ENCODE assay signal across 23 cellular contexts in the genomic region with DNA sequence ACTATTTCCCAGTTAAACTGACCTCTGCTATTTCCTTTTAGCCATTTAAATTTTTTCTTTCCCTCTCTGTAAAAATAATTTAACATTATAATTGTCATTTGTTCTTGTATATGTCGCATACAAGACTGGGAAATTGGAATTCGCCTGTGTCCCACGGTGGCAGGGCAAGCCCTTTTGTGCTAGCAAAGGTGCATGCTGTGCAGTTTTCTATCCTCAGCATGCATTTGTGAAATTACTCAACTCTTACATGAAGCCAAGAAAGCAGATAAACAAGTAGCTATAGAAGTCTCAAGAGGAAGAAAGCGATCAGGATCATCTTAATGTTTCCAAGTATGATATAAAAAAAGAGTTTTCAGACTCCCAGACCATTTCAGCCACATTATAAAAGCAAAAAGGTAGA.
DNase-seq lines count a peak whose midpoint lies in the region; ATAC-seq and TF ChIP-seq lines count a peak whose summit lies in the region.
"Had no signal": no experiment of that assay in that cellular context is flagged by ENCODE, and none has a peak within 500 bp of the region (broad histone marks: within the 10 kb centered on the region; RNA-seq: fewer than 3 reads in every experiment).

No MANE protein-coding gene starts in this region.

- H3K4me1 Mint-ChIP-seq in endodermal cell (no peaks in the 10 kb centered on the region), T-helper 17 cell (no peaks in the 10 kb centered on the region)
- no peaks in the 10 kb centered on the region for H3K4me1 Mint-ChIP-seq in activated T-cell treated with anti-CD3 and anti-CD28 coated beads, Interleukin-2, amount 50 U/mL, for 72 hours (ENCODE audit: low read depth)
- H3K4me1 Mint-ChIP-seq: B cell had no signal

- H3K27ac Mint-ChIP-seq in endodermal cell (no peak overlapping the region), T-helper 17 cell (no peak overlapping the region)
- H3K27ac Mint-ChIP-seq in activated T-cell treated with anti-CD3 and anti-CD28 coated beads, Interleukin-2, amount 50 U/mL, for 72 hours: no peak overlapping the region
- H3K27ac Mint-ChIP-seq: B cell; CD8-positive, alpha-beta T cell had no signal

- H3K27me3 ChIP-seq in OCI-LY3 (ENCODE audit: low read depth, low read length) (no peaks in the 10 kb centered on the region), endodermal cell (ENCODE audit: control insufficient read depth, insufficient read depth, low read length, poor library complexity, severe bottlenecking) (peaks cover 19% of the 10 kb centered on the region), parathyroid adenoma (ENCODE audit: control insufficient read depth, insufficient read depth, low read length) (no peaks in the 10 kb centered on the region)

- H3K36me3 Mint-ChIP-seq in endodermal cell (ENCODE audit: low read depth) (peaks cover 8% of the 10 kb centered on the region), T-helper 17 cell (ENCODE audit: low read depth) (no peaks in the 10 kb centered on the region)
- H3K36me3 Mint-ChIP-seq in activated T-cell treated with anti-CD3 and anti-CD28 coated beads, Interleukin-2, amount 50 U/mL, for 72 hours (ENCODE audit: insufficient read depth in 2 of 2): no peaks in the 10 kb centered on the region
- H3K36me3 Mint-ChIP-seq: CD8-positive, alpha-beta T cell had no signal

- WGBS in endodermal cell (ENCODE audit: insufficient coverage in 1 of 2, insufficient read length in 1 of 2), 2 experiments: 64% methylated on average over 4 of the region's 4 CpGs; no CpG with 5 or more reads in 1 of the 2 experiments

- no peak for ATAC-seq in T-helper 17 cell
- no peak for ATAC-seq in activated T-cell treated with anti-CD3 and anti-CD28 coated beads, Interleukin-2, amount 50 U/mL, for 72 hours (replicated peaks in 1 of 2)
- ATAC-seq: CD8-positive, alpha-beta T cell; K562 had no signal

- H2AFZ ChIP-seq in OCI-LY3 (ENCODE audit: low read depth, low read length) (0 out of 2 replicates have a peak overlapping the region, but pooled peaks have one; percentile 20), parathyroid adenoma (peak overlapping the region; percentile 45)

- peaks cover 19% of the 10 kb centered on the region for H3K9me3 Mint-ChIP-seq in endodermal cell
- H3K9me3 Mint-ChIP-seq in activated T-cell treated with anti-CD3 and anti-CD28 coated beads, Interleukin-2, amount 50 U/mL, for 72 hours: peaks cover 0 to 5% of the 10 kb centered on the region in 2 donors

- H3K36me3 ChIP-seq in OCI-LY3 (replicated peaks; ENCODE audit: low read depth, low read length) (peaks cover 3% of the 10 kb centered on the region), endodermal cell (ENCODE audit: control insufficient read depth, insufficient read depth, low read length) (no peaks in the 10 kb centered on the region), parathyroid adenoma (ENCODE audit: control insufficient read depth, insufficient read depth, low read length) (no peaks in the 10 kb centered on the region)

- H3K79me2 ChIP-seq in OCI-LY3 (ENCODE audit: low read length) (no peaks in the 10 kb centered on the region), parathyroid adenoma (no peaks in the 10 kb centered on the region)

- H3K9me3 ChIP-seq in OCI-LY3 (ENCODE audit: insufficient read depth, low read length) (peaks cover 19% of the 10 kb centered on the region), endodermal cell (ENCODE audit: control insufficient read depth, low read length) (peaks cover 16% of the 10 kb centered on the region), parathyroid adenoma (ENCODE audit: control insufficient read depth, low read length) (no peaks in the 10 kb centered on the region), T-helper 17 cell (ENCODE audit: control insufficient read depth, low read length, poor library complexity, severe bottlenecking) (no peaks in the 10 kb centered on the region)
- H3K9me3 ChIP-seq: Caco-2 had no signal

- H3K27me3 Mint-ChIP-seq in endodermal cell (ENCODE audit: insufficient read depth): peaks cover 36% of the 10 kb centered on the region
- no peaks in the 10 kb centered on the region for H3K27me3 Mint-ChIP-seq in T-helper 17 cell
- no peaks in the 10 kb centered on the region for H3K27me3 Mint-ChIP-seq in activated T-cell treated with anti-CD3 and anti-CD28 coated beads, Interleukin-2, amount 50 U/mL, for 72 hours (ENCODE audit: low read depth)
- H3K27me3 Mint-ChIP-seq: B cell had no signal

- H4K20me1 ChIP-seq in OCI-LY3 (ENCODE audit: insufficient read depth, low read length): no peaks in the 10 kb centered on the region

- DNase-seq in endodermal cell (no peak), T-helper 17 cell (no peak), NCI-H82 treated with DMSO at 0.1 percent for 48 hours (lab: John Stamatoyannopoulos, UW; ENCODE audit: unreplicated experiment) (no peak), AML-193 (lab: John Stamatoyannopoulos, UW) (no peak)
- no peak for DNase-seq in activated T-cell treated with anti-CD3 and anti-CD28 coated beads, Interleukin-2, amount 50 U/mL, for 72 hours
- DNase-seq: Caco-2; CD8-positive, alpha-beta T cell; DMS79 treated with DMSO at 0.1 percent for 48 hours; GF-D8; MV-4-11; NCI-H1105 treated with DMSO at 0.1 percent for 48 hours; NCI-H146; NCI-H1930; NCI-H446 treated with DMSO at 0.1 percent for 48 hours; NCI-H526; NCI-H82; SHP77 had no signal

- 0 out of 2 replicates have a peak overlapping the region, but pooled peaks have one; percentile 12 for H3K9ac ChIP-seq in OCI-LY3 (ENCODE audit: low read length)
- H3K9ac ChIP-seq in endodermal cell (ENCODE audit: extremely low read depth, low read length, poor library complexity, severe bottlenecking): no peak overlapping the region
- H3K9ac ChIP-seq in parathyroid adenoma: no peak overlapping the region

- TF ChIP-seq CTCF in OCI-LY3 (IDR thresholded peaks at IDR 0.05; ENCODE audit: low read depth, low read length) (no peak), endodermal cell (conservative IDR thresholded peaks at IDR 0.05) (no peak), parathyroid adenoma (IDR thresholded peaks at IDR 0.05) (no peak)

- peak overlapping the region; percentile 22 for H3K4me3 ChIP-seq in OCI-LY3 (ENCODE audit: low read length)
- no peak overlapping the region for H3K4me3 ChIP-seq in endodermal cell (ENCODE audit: low read length)
- H3K4me3 ChIP-seq in parathyroid adenoma (ENCODE audit: low read depth, low read length): no peak overlapping the region
- H3K4me3 ChIP-seq: K562 had no signal

- H3K4me1 ChIP-seq in OCI-LY3 (ENCODE audit: low read length) (peaks cover 24% of the 10 kb centered on the region), endodermal cell (ENCODE audit: control insufficient read depth, insufficient read depth, low read length) (no peaks in the 10 kb centered on the region), parathyroid adenoma (no peaks in the 10 kb centered on the region)
- H3K4me1 ChIP-seq: Caco-2 had no signal

- peak overlapping the region; percentile 70 for H3K4me2 ChIP-seq in OCI-LY3 (ENCODE audit: low read length)
- no peak overlapping the region for H3K4me2 ChIP-seq in parathyroid adenoma (ENCODE audit: low read length)

- H3K27ac ChIP-seq in OCI-LY3 (ENCODE audit: low read length): no peak overlapping the region
- H3K27ac ChIP-seq in endodermal cell (ENCODE audit: low read depth, low read length): peak overlapping the region; percentile 89
- no peak overlapping the region for H3K27ac ChIP-seq in parathyroid adenoma
- H3K27ac ChIP-seq: C4-2B, RWPE1 had no signal

- H3K4me3 Mint-ChIP-seq in endodermal cell (no peak overlapping the region), T-helper 17 cell (no peak overlapping the region)
- no peak overlapping the region for H3K4me3 Mint-ChIP-seq in activated T-cell treated with anti-CD3 and anti-CD28 coated beads, Interleukin-2, amount 50 U/mL, for 72 hours
- H3K4me3 Mint-ChIP-seq: B cell; CD8-positive, alpha-beta T cell had no signal
